Comparison of ENCODE assay signal across 27 cellular contexts in genomic region chr2:140316345-140316744, GRCh38.
"Had no signal": no experiment of that assay in that cellular context is flagged by ENCODE, and none has a peak within 500 bp of the region (broad histone marks: within the 10 kb centered on the region; RNA-seq: fewer than 3 reads in every experiment).

No MANE protein-coding gene starts in this region.

- H3K27ac ChIP-seq: stomach, suprapubic skin, testis, thoracic aorta, thyroid gland, tibial artery, tibial nerve, transverse colon, upper lobe of left lung, upper lobe of right lung, uterus, vagina had no signal

- H3K4me1 ChIP-seq: stomach, suprapubic skin, testis, thyroid gland, tibial artery, tibial nerve, transverse colon, upper lobe of left lung, upper lobe of right lung, uterus, vagina had no signal

- H3K9me3 ChIP-seq: stomach, suprapubic skin, testis, thoracic aorta, thyroid gland, tibial artery, tibial nerve, transverse colon, upper lobe of left lung, upper lobe of right lung, uterus, vagina had no signal

- DNase-seq: stimulated activated CD4-positive, alpha-beta T cell treated with anti-CD3 and anti-CD28 coated beads, Interleukin-2, amount 100 ng/mL, for 48 hours; stimulated activated CD4-positive, alpha-beta T cell treated with anti-CD3 and anti-CD28 coated beads, Interleukin-4, amount 100 ng/mL, for 1 hour; stimulated activated CD4-positive, alpha-beta T cell treated with anti-CD3 and anti-CD28 coated beads, Interleukin-4, amount 100 ng/mL, for 24 hours; stimulated activated CD4-positive, alpha-beta T cell treated with anti-CD3 and anti-CD28 coated beads, Interleukin-4, amount 100 ng/mL, for 4 hours; stimulated activated CD8-positive, alpha-beta memory T cell treated with anti-CD3 and anti-CD28 coated beads, Interleukin-4, amount 100 ng/mL, for 48 hours; stimulated activated naive B cell treated with anti-CD40 and anti-IgM and Interleukin-4, amounts not matched to agents 10 μg/mL and 1 μg/mL and 100 μg/mL, for 72 hours; stimulated activated naive CD4-positive, alpha-beta T cell; stimulated activated naive CD4-positive, alpha-beta T cell treated with Interleukin-2 at 50 U/mL for 16 hours; stimulated activated naive CD8-positive, alpha-beta T cell treated with anti-CD3 and anti-CD28 coated beads, Interleukin-15, amount 100 ng/mL, for 72 hours; stimulated activated naive CD8-positive, alpha-beta T cell treated with anti-CD3 and anti-CD28 coated beads, Interleukin-15, Interleukin-2, amounts not matched to agents 100 U/mL and 50 U/mL, for 24 hours; stomach; substantia nigra; testis; thyroid gland; tibial artery; transverse colon; trophoblast cell; upper lobe of left lung; upper lobe of right lung; uterus had no signal

- H3K36me3 ChIP-seq: stomach, suprapubic skin, thoracic aorta, thyroid gland, tibial artery, tibial nerve, transverse colon, upper lobe of left lung, upper lobe of right lung, uterus, vagina had no signal

- H3K27me3 ChIP-seq: stomach, suprapubic skin, testis, thyroid gland, tibial artery, tibial nerve, transverse colon, upper lobe of left lung, upper lobe of right lung, uterus, vagina had no signal

- H3K4me3 ChIP-seq: stomach, suprapubic skin, testis, thoracic aorta, thyroid gland, tibial artery, tibial nerve, transverse colon, upper lobe of left lung, upper lobe of right lung, uterus, vagina had no signal

- FAIRE-seq: urothelium cell line had no signal

- ATAC-seq: stimulated activated effector memory CD8-positive, alpha-beta T cell treated with anti-CD3 and anti-CD28 coated beads, Interleukin-12 subunit alpha, Interleukin-12 subunit beta, amount 100 ng/mL, for 72 hours; stimulated activated memory B cell treated with anti-CD40 and anti-IgM and Interleukin-4, amounts not matched to agents 10 μg/mL and 1 μg/mL and 100 μg/mL, for 72 hours; stimulated activated naive B cell treated with anti-CD40 and anti-IgM and Interleukin-4, amounts not matched to agents 10 μg/mL and 1 μg/mL and 100 μg/mL, for 72 hours; stimulated activated naive CD8-positive, alpha-beta T cell treated with anti-CD3 and anti-CD28 coated beads, Interleukin-15, amount 100 ng/mL, for 72 hours; stimulated activated naive CD8-positive, alpha-beta T cell treated with anti-CD3 and anti-CD28 coated beads, Interleukin-15, Interleukin-2, amounts not matched to agents 100 U/mL and 50 U/mL, for 24 hours; upper lobe of right lung had no signal
